ENCODE assay signal across 12 cellular contexts in the genomic region with DNA sequence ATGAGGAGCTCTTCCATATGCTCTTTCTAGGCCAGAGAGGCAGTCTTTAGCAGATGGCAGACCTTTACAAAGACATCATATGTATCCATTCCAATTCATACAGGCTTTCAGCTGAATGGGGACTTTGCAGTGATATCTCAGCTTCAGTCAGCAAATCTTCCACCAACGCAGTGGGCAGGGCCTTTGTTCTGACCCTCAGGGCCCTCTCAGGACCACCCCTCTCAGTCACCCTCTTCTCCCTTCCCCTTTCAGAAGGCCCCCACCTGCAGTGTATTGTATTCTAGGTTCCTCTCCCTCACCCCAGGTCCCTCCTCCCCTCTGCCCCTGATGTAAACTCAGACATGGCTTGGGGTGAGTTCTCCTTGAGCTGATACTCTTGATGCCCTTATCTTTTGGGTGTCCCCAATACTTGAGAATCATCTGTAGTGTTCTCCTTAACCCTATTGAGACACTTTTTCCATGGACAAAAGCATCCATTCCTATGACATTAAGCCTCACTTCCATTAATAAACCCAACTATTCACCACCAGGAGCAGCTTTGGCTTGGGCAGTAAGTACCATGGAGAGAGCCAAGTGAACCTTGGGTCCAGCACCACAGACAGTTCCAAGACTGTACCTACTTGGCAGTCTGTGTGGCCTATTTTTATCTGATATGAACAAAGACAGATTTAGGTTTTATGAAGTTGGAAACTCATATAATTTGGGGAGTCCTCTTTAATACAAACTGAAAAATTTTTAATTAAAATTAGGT.
DNase-seq lines count a peak whose midpoint lies in the region; ATAC-seq, FAIRE-seq and TF ChIP-seq lines count a peak whose summit lies in the region.
"Had no signal": no experiment of that assay in that cellular context is flagged by ENCODE, and none has a peak within 500 bp of the region (broad histone marks: within the 10 kb centered on the region; RNA-seq: fewer than 3 reads in every experiment).

No MANE protein-coding gene starts in this region.

- H2BK20ac ChIP-seq in H1 (ENCODE audit: low read length) = no peak overlapping the region

- no peak for TF ChIP-seq EP300 in H1 (IDR thresholded peaks at IDR 0.05; ENCODE audit: borderline replicate concordance in 1 of 2, low read depth in 2 of 2, low read length in 2 of 2)

- H4K8ac ChIP-seq in H1 (ENCODE audit: extremely low read depth, insufficient read depth, low read length) = no peak overlapping the region

- no peak for TF ChIP-seq RAD21 in H1 (IDR thresholded peaks at IDR 0.05 in 1 of 2, conservative IDR thresholded peaks at IDR 0.05 in 1 of 2; ENCODE audit: low read depth in 2 of 2, low read length in 2 of 2)

- TF ChIP-seq CTCF in H1 (IDR thresholded peaks at IDR 0.05; ENCODE audit: control extremely low read depth in 1 of 3, insufficient read depth in 1 of 3, low read depth in 1 of 3, low read length in 3 of 3) = no peak
- TF ChIP-seq CTCF in uterus (IDR thresholded peaks at IDR 0.05) = no peak

- no peak overlapping the region for H3K9ac ChIP-seq in H1 (replicated peaks in 1 of 4; ENCODE audit: extremely low read depth in 1 of 4, low read depth in 3 of 4, low read length in 3 of 4)

- H3K4me3 ChIP-seq in H1 (ENCODE audit: extremely low read depth in 1 of 4, insufficient read depth in 2 of 4, low read depth in 3 of 4, low read length in 4 of 4) = no peak overlapping the region
- H3K4me3 ChIP-seq in uterus = no peak overlapping the region
- H3K4me3 ChIP-seq: gastrocnemius medialis had no signal

- no peak overlapping the region for H3K4me3 Mint-ChIP-seq in T-helper 17 cell
- H3K4me3 Mint-ChIP-seq: activated T-cell treated with anti-CD3 and anti-CD28 coated beads, Interleukin-2, amount 50 U/mL, for 72 hours; stimulated activated effector memory CD8-positive, alpha-beta T cell treated with anti-CD3 and anti-CD28 coated beads, Interleukin-12 subunit alpha, Interleukin-12 subunit beta, amount 100 ng/mL, for 72 hours had no signal

- no peaks in the 10 kb centered on the region for H3K4me1 Mint-ChIP-seq in T-helper 17 cell
- H3K4me1 Mint-ChIP-seq: stimulated activated effector memory CD8-positive, alpha-beta T cell treated with anti-CD3 and anti-CD28 coated beads, Interleukin-12 subunit alpha, Interleukin-12 subunit beta, amount 100 ng/mL, for 72 hours had no signal

- no peak overlapping the region for H3K56ac ChIP-seq in H1 (replicated peaks; ENCODE audit: insufficient read length, low read depth, low read length)

- no peak overlapping the region for H3K14ac ChIP-seq in H1 (ENCODE audit: insufficient read length)

- H3K36me3 Mint-ChIP-seq in T-helper 17 cell (ENCODE audit: low read depth) = no peaks in the 10 kb centered on the region
- H3K36me3 Mint-ChIP-seq: stimulated activated effector memory CD8-positive, alpha-beta T cell treated with anti-CD3 and anti-CD28 coated beads, Interleukin-12 subunit alpha, Interleukin-12 subunit beta, amount 100 ng/mL, for 72 hours had no signal

- H3K27me3 Mint-ChIP-seq in T-helper 17 cell = peaks cover 15% of the 10 kb centered on the region

- WGBS in H1 (ENCODE audit: extremely low coverage in 1 of 2, insufficient coverage in 1 of 2, insufficient read length in 1 of 2, insufficient replicate concordance in 2 of 2, low coverage in 1 of 2, low lambda C conversion rate in 2 of 2, missing lambda C conversion rate in 1 of 2), 2 experiments = 100% methylated on average over 1 of the region's 1 CpG; no CpG with 5 or more reads in 1 of the 2 experiments

- no peak for TF ChIP-seq POLR2A in H1 (IDR thresholded peaks at IDR 0.05; ENCODE audit: control extremely low read depth in 1 of 2, low read depth in 2 of 2, low read length in 2 of 2)
- TF ChIP-seq POLR2A in uterus (IDR thresholded peaks at IDR 0.05) = no peak

- H4K91ac ChIP-seq in H1 (replicated peaks; ENCODE audit: insufficient read length, low read length) = no peak overlapping the region

- intact Hi-C loops in uterus (cut with DNase I; ENCODE audit: low total_unique reads) = no loop called here

- H4K5ac ChIP-seq in H1 (ENCODE audit: insufficient read length, low read depth, low read length) = no peak overlapping the region

- H3K18ac ChIP-seq in H1 (ENCODE audit: extremely low read depth, low read length) = no peak overlapping the region

- no peak overlapping the region for H3K4me2 ChIP-seq in H1 (ENCODE audit: insufficient read depth in 1 of 2, low read depth in 2 of 2, low read length in 2 of 2)

- no peaks in the 10 kb centered on the region for H4K20me1 ChIP-seq in H1 (replicated peaks in 1 of 2; ENCODE audit: control insufficient read depth in 1 of 2, insufficient read depth in 2 of 2, low read length in 2 of 2)

- H2AK5ac ChIP-seq in H1 (ENCODE audit: low read depth, low read length) = no peak overlapping the region

- H3K23me2 ChIP-seq in H1 (ENCODE audit: low read depth, low read length) = no peaks in the 10 kb centered on the region

- CTCF ChIA-PET in H1 (lab: Charles Lee; ENCODE audit: partially characterized antibody) = interaction anchor here (0.6 to 3.9 kb wide), 11 partner anchors 7 to 254 kb away, joined by 3 to 25 read pairs (median 5); no protein-coding TSS in a partner anchor

- no peaks in the 10 kb centered on the region for H3K79me1 ChIP-seq in H1 (ENCODE audit: low read depth, low read length)

- H3K4me1 ChIP-seq in H1 (replicated peaks in 1 of 4; ENCODE audit: control insufficient read depth in 3 of 4, insufficient read depth in 4 of 4, low read length in 3 of 4) (peaks cover 0 to 3% (median 0%) of the 10 kb centered on the region in 4 experiments; a peak in 1 of 7 replicates), uterus (no peaks in the 10 kb centered on the region)
- H3K4me1 ChIP-seq: gastrocnemius medialis had no signal

- H3K23ac ChIP-seq in H1 (ENCODE audit: insufficient read length) = no peak overlapping the region

- ATAC-seq in HG02763 (IDR thresholded peaks at IDR 0.05; ENCODE audit: unreplicated experiment) (no peak), HG02938 (IDR thresholded peaks at IDR 0.05; ENCODE audit: unreplicated experiment) (no peak), T-helper 17 cell (no peak)
- ATAC-seq: activated T-cell treated with anti-CD3 and anti-CD28 coated beads, Interleukin-2, amount 50 U/mL, for 72 hours; gastrocnemius medialis; stimulated activated effector memory CD8-positive, alpha-beta T cell treated with anti-CD3 and anti-CD28 coated beads, Interleukin-12 subunit alpha, Interleukin-12 subunit beta, amount 100 ng/mL, for 72 hours had no signal

- no peaks in the 10 kb centered on the region for H3K79me2 ChIP-seq in H1 (ENCODE audit: control insufficient read depth in 1 of 2, insufficient read depth in 2 of 2, low read length in 2 of 2)

- H3K27me3 ChIP-seq in H1 (replicated peaks in 1 of 4; ENCODE audit: control insufficient read depth in 3 of 4, extremely low read depth in 1 of 4, insufficient read depth in 3 of 4, low read length in 3 of 4) = no peaks in the 10 kb centered on the region
- no peaks in the 10 kb centered on the region for H3K27me3 ChIP-seq in uterus
- H3K27me3 ChIP-seq: gastrocnemius medialis had no signal

- H2BK120ac ChIP-seq in H1 (replicated peaks; ENCODE audit: low read depth, low read length) = no peak overlapping the region

- no peak overlapping the region for H3K27ac Mint-ChIP-seq in T-helper 17 cell
- H3K27ac Mint-ChIP-seq: activated T-cell treated with anti-CD3 and anti-CD28 coated beads, Interleukin-2, amount 50 U/mL, for 72 hours; stimulated activated effector memory CD8-positive, alpha-beta T cell treated with anti-CD3 and anti-CD28 coated beads, Interleukin-12 subunit alpha, Interleukin-12 subunit beta, amount 100 ng/mL, for 72 hours had no signal

- no peaks in the 10 kb centered on the region for H3K9me3 ChIP-seq in H1 (ENCODE audit: insufficient read depth in 2 of 2, low read depth in 1 of 2, low read length in 1 of 2)
- H3K9me3 ChIP-seq in uterus = no peaks in the 10 kb centered on the region
- H3K9me3 ChIP-seq in T-helper 17 cell (ENCODE audit: control insufficient read depth, low read length, poor library complexity, severe bottlenecking) = no peaks in the 10 kb centered on the region
- H3K9me3 ChIP-seq: gastrocnemius medialis had no signal

- H3K36me3 ChIP-seq in H1 (ENCODE audit: control insufficient read depth in 2 of 4, insufficient read depth in 4 of 4, low read length in 3 of 4) (no peaks in the 10 kb centered on the region), uterus (no peaks in the 10 kb centered on the region)
- H3K36me3 ChIP-seq: gastrocnemius medialis had no signal

- no peak overlapping the region for H3K27ac ChIP-seq in H1 (ENCODE audit: low read depth, low read length)
- no peak overlapping the region for H3K27ac ChIP-seq in uterus
- H3K27ac ChIP-seq: gastrocnemius medialis had no signal

- H3K4ac ChIP-seq in H1 (replicated peaks; ENCODE audit: insufficient read length, low read depth, low read length) = no peak overlapping the region

- H2BK12ac ChIP-seq in H1 (ENCODE audit: low read depth, low read length) = no peak overlapping the region

- POLR2A ChIA-PET in H1 (lab: Charles Lee; ENCODE audit: partially characterized antibody) = no interaction called here

- DNase-seq in GM04504 (ENCODE audit: low read depth) (peak; percentile 8), NCI-H446 treated with DMSO at 0.1 percent for 48 hours (lab: John Stamatoyannopoulos, UW) (peak; percentile 28), H1 (ENCODE audit: low read depth in 1 of 2, low spot score in 2 of 2) (peak in 1 of 2 experiments; percentile 50), mucosa of gallbladder (ENCODE audit: low spot score) (peak; percentile 37), uterus (no peak), T-helper 17 cell (no peak)
- DNase-seq: activated T-cell treated with anti-CD3 and anti-CD28 coated beads, Interleukin-2, amount 50 U/mL, for 72 hours; gastrocnemius medialis; SHP77 had no signal

- FAIRE-seq in H1 (lab: Jason Lieb, UNC) = peak; percentile 65

- no peak overlapping the region for H2BK15ac ChIP-seq in H1 (ENCODE audit: low read length)

- H2BK5ac ChIP-seq in H1 (ENCODE audit: low read depth, low read length) = no peak overlapping the region

- no peak overlapping the region for H2AFZ ChIP-seq in H1 (ENCODE audit: low read length)

TF ChIP-seq in H1, 55 proteins besides CTCF, POLR2A, EP300 and RAD21:
- TF ChIP-seq SIN3A (conservative IDR thresholded peaks at IDR 0.05 in 1 of 2, IDR thresholded peaks at IDR 0.05 in 1 of 2; ENCODE audit: low read depth in 1 of 2, low read length in 2 of 2) (peak; percentile 98 to 99), BACH1 (IDR thresholded peaks at IDR 0.05; ENCODE audit: low read length) (no peak), HDAC2 (IDR thresholded peaks at IDR 0.05; ENCODE audit: borderline replicate concordance in 1 of 2, low read depth in 2 of 2, low read length in 2 of 2) (peak; percentile 69 to 93; a peak in 2 of 4 replicates), SAP30 (IDR thresholded peaks at IDR 0.05; ENCODE audit: insufficient read depth, insufficient replicate concordance, low read length) (peak; percentile 80), TAF7 (optimal IDR thresholded peaks at IDR 0.05; ENCODE audit: borderline replicate concordance, low read depth, low read length) (peak; percentile 89)

Comparison
In these comparisons a context has a peak if more than half of its experiments do, and no peak if none do; other contexts are left out.
1. DNase-seq: peak in GM04504 (single experiment), NCI-H446 treated with DMSO at 0.1 percent for 48 hours (single experiment) and mucosa of gallbladder (single experiment); none in uterus (0 of 2) and T-helper 17 cell (0 of 3).